12 cellular contexts compared by ENCODE assay signal in the genomic region with DNA sequence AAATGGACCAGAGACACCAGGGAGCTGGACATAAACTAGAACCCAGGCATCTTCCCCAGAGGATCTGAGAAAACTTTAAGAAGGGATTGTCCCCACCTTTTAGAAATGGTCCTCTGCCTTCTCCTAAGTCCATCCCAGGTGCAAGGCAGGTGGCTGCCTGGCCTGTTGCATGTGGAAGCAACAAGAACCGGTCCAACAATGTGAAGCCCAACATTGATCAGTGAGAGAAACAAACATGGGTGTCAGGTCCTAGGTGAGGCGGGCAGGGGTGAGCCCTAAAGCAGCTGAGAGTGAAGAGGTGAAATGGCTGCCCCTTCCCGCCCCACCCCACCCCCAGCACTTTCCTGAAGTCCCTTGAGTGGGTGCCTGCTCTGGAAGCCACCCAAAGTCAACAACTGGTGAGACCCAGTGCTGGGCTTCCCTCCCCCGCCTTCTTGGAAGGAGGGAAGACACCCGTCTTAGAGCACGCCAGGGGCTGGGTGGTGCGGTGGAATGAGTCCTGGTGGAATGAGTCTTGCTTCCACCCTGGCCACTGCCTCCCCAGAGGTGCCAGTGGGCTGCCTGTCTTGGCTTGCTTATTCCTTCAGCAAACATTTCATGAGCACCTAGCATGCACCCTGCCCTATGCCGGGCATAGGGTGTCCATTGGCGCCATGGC. TPM values are rescaled to one million over a fixed set of nuclear protein-coding genes. Genes with fewer than 3 reads are reported as not detected.
DNase-seq lines count a peak whose midpoint lies in the region; ATAC-seq and TF ChIP-seq lines count a peak whose summit lies in the region.
"Had no signal": no experiment of that assay in that cellular context is flagged by ENCODE, and none has a peak within 500 bp of the region (broad histone marks: within the 10 kb centered on the region; RNA-seq: fewer than 3 reads in every experiment).

No MANE protein-coding gene starts in this region.

- H3K4me3 Mint-ChIP-seq in activated CD8-positive, alpha-beta T cell treated with anti-CD3 and anti-CD28 coated beads for 36 hours: peak overlapping the region; percentile 90

- H3K27ac ChIP-seq in stomach: peak overlapping the region in 4 of 5 donors; percentile 86 to 91 (median 86)

- peak overlapping the region; percentile 78 for H3K27ac Mint-ChIP-seq in activated CD8-positive, alpha-beta T cell treated with anti-CD3 and anti-CD28 coated beads for 36 hours

- peak; percentile 58 for DNase-seq in activated effector memory CD4-positive, alpha-beta T cell treated with anti-CD3 and anti-CD28 coated beads, Interleukin-2, amount 50 U/mL, for 16 hours
- DNase-seq in activated effector memory CD4-positive, alpha-beta T cell treated with Interleukin-2 at 50 U/mL for 16 hours: no peak
- no peak for DNase-seq in activated CD8-positive, alpha-beta T cell treated with anti-CD3 and anti-CD28 coated beads for 36 hours
- peak; percentile 70 for DNase-seq in left lobe of liver (ENCODE audit: low spot score)
- peak; percentile 57 for DNase-seq in stomach
- DNase-seq in NCI-H2227 treated with DMSO at 0.1 percent for 48 hours (lab: John Stamatoyannopoulos, UW): no peak
- DNase-seq in NK-92 (lab: John Stamatoyannopoulos, UW; ENCODE audit: unreplicated experiment): no peak
- no peak for DNase-seq in anterior cingulate cortex (lab: John Stamatoyannopoulos, UW)
- DNase-seq: activated CD4-positive, CD25-positive, alpha-beta regulatory T cell treated with anti-CD3 and anti-CD28 coated beads, Interleukin-2, amount 50 U/mL, for 72 hours; cortex of kidney; NCI-H526 treated with DMSO at 0.1 percent for 48 hours; uterus had no signal

- H3K27me3 ChIP-seq in stomach: no peaks in the 10 kb centered on the region
- H3K27me3 ChIP-seq: uterus had no signal

- WGBS in stomach, 5 donors: 35 to 63% (median 57%) methylated on average over 8 to 9 of the region's 9 CpGs

- H3K36me3 ChIP-seq in stomach: peaks cover 27 to 45% (median 38%) of the 10 kb centered on the region in 4 donors
- H3K36me3 ChIP-seq: uterus had no signal

- H3K27me3 Mint-ChIP-seq in activated CD8-positive, alpha-beta T cell treated with anti-CD3 and anti-CD28 coated beads for 36 hours: no peaks in the 10 kb centered on the region

- no peaks in the 10 kb centered on the region for H3K9me3 Mint-ChIP-seq in activated CD8-positive, alpha-beta T cell treated with anti-CD3 and anti-CD28 coated beads for 36 hours

- no peak for TF ChIP-seq POLR2A in stomach (IDR thresholded peaks at IDR 0.05)

- peaks cover 54% of the 10 kb centered on the region for H3K4me1 Mint-ChIP-seq in activated CD8-positive, alpha-beta T cell treated with anti-CD3 and anti-CD28 coated beads for 36 hours (ENCODE audit: low read depth)

- H3K4me1 ChIP-seq in stomach: peaks cover 24 to 67% (median 54%) of the 10 kb centered on the region in 4 donors

- intact Hi-C loops in activated CD8-positive, alpha-beta T cell treated with anti-CD3 and anti-CD28 coated beads for 36 hours (cut with micrococcal nuclease): no loop called here
- intact Hi-C loops in stomach (cut with DNase I; ENCODE audit: low total_unique reads): no loop called here

- H3K9me3 ChIP-seq in stomach: no peaks in the 10 kb centered on the region
- H3K9me3 ChIP-seq: uterus had no signal

- TF ChIP-seq CTCF in activated CD8-positive, alpha-beta T cell treated with anti-CD3 and anti-CD28 coated beads for 36 hours (IDR thresholded peaks at IDR 0.05): no peak
- TF ChIP-seq CTCF in stomach (IDR thresholded peaks at IDR 0.05): no peak

- ATAC-seq in activated CD8-positive, alpha-beta T cell treated with anti-CD3 and anti-CD28 coated beads for 36 hours: no peak
- ATAC-seq in left lobe of liver: peak; percentile 27

- no peak for TF ChIP-seq EP300 in stomach (IDR thresholded peaks at IDR 0.05)

- peak overlapping the region in 2 of 4 donors; percentile 74 to 80 for H3K4me3 ChIP-seq in stomach

- POLR2A ChIA-PET in activated CD8-positive, alpha-beta T cell treated with anti-CD3 and anti-CD28 coated beads for 36 hours (lab: Charles Lee): interaction anchor here (1.4 to 2.7 kb wide), 2 partner anchors 9 to 14 kb away, joined by 5 to 9 read pairs; a partner anchor contains a TSS

- peaks cover 40% of the 10 kb centered on the region for H3K36me3 Mint-ChIP-seq in activated CD8-positive, alpha-beta T cell treated with anti-CD3 and anti-CD28 coated beads for 36 hours (ENCODE audit: low read depth)

- CTCF ChIA-PET in activated CD8-positive, alpha-beta T cell treated with anti-CD3 and anti-CD28 coated beads for 36 hours (lab: Charles Lee): interaction anchor here (1.7 kb wide), 1 partner anchor 184 kb away, joined by 5 read pairs; no protein-coding TSS in a partner anchor

RNA-seq across cellular contexts. Expression of a gene that starts 1.7 kb away (rescaled TPM):
- 100 to 1,000 TPM in 1 of 2 experiments, 10 to 100 TPM in 1; 99.0 to 108 TPM for total RNA-seq in activated CD8-positive, alpha-beta T cell treated with anti-CD3 and anti-CD28 coated beads for 36 hours
- total RNA-seq in left lobe of liver (76.5 TPM), stomach (10 to 100 TPM in 4 of 5 donors, 1 to 10 TPM in 1; 2.0 to 92.4 (median 27.1) TPM)
- polyA plus RNA-seq in stomach: 10 to 100 TPM; 24.2 to 32.8 (median 30.4) TPM

RNA-seq across cellular contexts. Expression of a gene that starts 14.2 kb away (rescaled TPM):
- 10 to 100 TPM; 41.7 to 44.7 TPM for total RNA-seq in activated CD8-positive, alpha-beta T cell treated with anti-CD3 and anti-CD28 coated beads for 36 hours
- 32.9 TPM for total RNA-seq in left lobe of liver
- total RNA-seq in stomach: 100 to 1,000 TPM in 2 of 5 donors, 10 to 100 TPM in 2, 1 to 10 TPM in 1; 8.2 to 175 (median 61.0) TPM
- polyA plus RNA-seq in stomach: 100 to 1,000 TPM in 2 of 3 donors, 10 to 100 TPM in 1; 77.5 to 145 (median 102) TPM

RNA-seq across cellular contexts. Expression of a gene that starts 26.1 kb away (rescaled TPM):
- total RNA-seq in activated CD8-positive, alpha-beta T cell treated with anti-CD3 and anti-CD28 coated beads for 36 hours: not detected
- total RNA-seq in left lobe of liver (not detected), stomach (not detected)
- not detected for polyA plus RNA-seq in stomach
- total RNA-seq: uterus had no signal

RNA-seq across cellular contexts. Expression of a gene that starts 55.9 kb away (rescaled TPM):
- 10 to 100 TPM; 23.5 to 25.5 TPM for total RNA-seq in activated CD8-positive, alpha-beta T cell treated with anti-CD3 and anti-CD28 coated beads for 36 hours
- 0.86 TPM for total RNA-seq in left lobe of liver
- 10 to 100 TPM in 3 of 5 donors, 1 to 10 TPM in 2; 6.2 to 24.5 (median 10.6) TPM for total RNA-seq in stomach
- polyA plus RNA-seq in stomach: 10 to 100 TPM in 1 of 3 donors, 1 to 10 TPM in 2; 8.2 to 17.7 (median 8.2) TPM

Comparison
In these comparisons a context has a peak if more than half of its experiments do, and no peak if none do; other contexts are left out.
1. DNase-seq: peak in activated effector memory CD4-positive, alpha-beta T cell treated with anti-CD3 and anti-CD28 coated beads, Interleukin-2, amount 50 U/mL, for 16 hours (single experiment), left lobe of liver (single experiment) and stomach (single experiment); none in activated effector memory CD4-positive, alpha-beta T cell treated with Interleukin-2 at 50 U/mL for 16 hours (single experiment), activated CD8-positive, alpha-beta T cell treated with anti-CD3 and anti-CD28 coated beads for 36 hours (single experiment), NCI-H2227 treated with DMSO at 0.1 percent for 48 hours (single experiment), NK-92 (single experiment) and anterior cingulate cortex (0 of 58).